Comparison of ENCODE assay signal across 16 cellular contexts in genomic region chr13:114016321-114017027, GRCh38. TPM values are rescaled to one million over a fixed set of nuclear protein-coding genes. Genes with fewer than 3 reads are reported as not detected.
DNase-seq lines count a peak whose midpoint lies in the region; ATAC-seq lines count a peak whose summit lies in the region.
"Had no signal": no experiment of that assay in that cellular context is flagged by ENCODE, and none has a peak within 500 bp of the region (broad histone marks: within the 10 kb centered on the region; RNA-seq: fewer than 3 reads in every experiment).

No MANE protein-coding gene starts in this region.

- no peaks in the 10 kb centered on the region for H3K4me1 ChIP-seq in CD4-positive, alpha-beta memory T cell (ENCODE audit: insufficient read depth, low read length)
- H3K4me1 ChIP-seq: uterus had no signal

- H3K27ac Mint-ChIP-seq in activated T-cell treated with anti-CD3 and anti-CD28 coated beads, Interleukin-2, amount 50 U/mL, for 24 hours: peak overlapping the region; percentile 90
- H3K27ac Mint-ChIP-seq in CD4-positive, alpha-beta memory T cell: peak overlapping the region in 4 of 7 donors; percentile 62 to 77 (median 75)
- H3K27ac Mint-ChIP-seq in activated naive CD8-positive, alpha-beta T cell treated with anti-CD3 and anti-CD28 coated beads for 36 hours: peak overlapping the region; percentile 76
- H3K27ac Mint-ChIP-seq in naive thymus-derived CD8-positive, alpha-beta T cell: peak overlapping the region in 7 of 10 donors; percentile 11 to 75 (median 66)
- H3K27ac Mint-ChIP-seq: memory B cell, progenitor cell of endocrine pancreas had no signal

- peaks cover 13% of the 10 kb centered on the region for H3K4me1 Mint-ChIP-seq in activated T-cell treated with anti-CD3 and anti-CD28 coated beads, Interleukin-2, amount 50 U/mL, for 24 hours (ENCODE audit: low read depth)
- H3K4me1 Mint-ChIP-seq in CD4-positive, alpha-beta memory T cell: no peaks in the 10 kb centered on the region
- H3K4me1 Mint-ChIP-seq in activated naive CD8-positive, alpha-beta T cell treated with anti-CD3 and anti-CD28 coated beads for 36 hours: peaks cover 4% of the 10 kb centered on the region
- peaks cover 0 to 2% (median under 1%) of the 10 kb centered on the region in 4 donors for H3K4me1 Mint-ChIP-seq in naive thymus-derived CD8-positive, alpha-beta T cell

- H3K36me3 ChIP-seq in CD4-positive, alpha-beta memory T cell (ENCODE audit: insufficient read depth, low read length): peaks cover 90% of the 10 kb centered on the region
- H3K36me3 ChIP-seq: uterus had no signal

- CTCF ChIA-PET in CD4-positive, alpha-beta memory T cell (lab: Charles Lee; ENCODE audit: partially characterized antibody): no interaction called here

- DNase-seq in activated T-cell treated with anti-CD3 and anti-CD28 coated beads, Interleukin-2, amount 50 U/mL, for 24 hours: no peak
- no peak for DNase-seq in activated T-cell treated with anti-CD3 and anti-CD28 coated beads for 4 hours
- no peak for DNase-seq in CD4-positive, alpha-beta memory T cell
- DNase-seq in activated naive CD8-positive, alpha-beta T cell treated with anti-CD3 and anti-CD28 coated beads for 36 hours: no peak
- no peak for DNase-seq in naive thymus-derived CD8-positive, alpha-beta T cell
- no peak for DNase-seq in SK-N-DZ (ENCODE audit: low spot score)
- DNase-seq in HuH-7.5 (ENCODE audit: low spot score): no peak
- DNase-seq: activated effector memory CD4-positive, alpha-beta T cell treated with Interleukin-2 at 50 U/mL for 16 hours; NCI-H1105 treated with DMSO at 0.1 percent for 48 hours; nephron progenitor cell; uterus had no signal

- POLR2A ChIA-PET in CD4-positive, alpha-beta memory T cell (lab: Charles Lee; ENCODE audit: partially characterized antibody): interaction anchor here (0.8 kb wide), 2 partner anchors 115 to 150 kb away, joined by 3 read pairs; no protein-coding TSS in a partner anchor
- POLR2A ChIA-PET in naive thymus-derived CD8-positive, alpha-beta T cell (lab: Charles Lee): interaction anchor here (0.5 to 1.3 kb wide), 5 partner anchors 42 to 94 kb away, joined by 3 to 4 read pairs (median 3); no protein-coding TSS in a partner anchor

- H3K27ac ChIP-seq in CD4-positive, alpha-beta memory T cell (ENCODE audit: low read depth, low read length): no peak overlapping the region
- H3K27ac ChIP-seq: BLaER1 treated with 17β-estradiol and CSF1 and Interleukin-3, amounts not matched to agents 10 nM and 100 nM; uterus had no signal

- no peaks in the 10 kb centered on the region for H3K27me3 ChIP-seq in CD4-positive, alpha-beta memory T cell (ENCODE audit: insufficient read depth, low read length)
- H3K27me3 ChIP-seq: BLaER1 treated with 17β-estradiol and CSF1 and Interleukin-3, amounts not matched to agents 10 nM and 100 nM; uterus had no signal

- no peak overlapping the region for H3K4me3 ChIP-seq in CD4-positive, alpha-beta memory T cell (ENCODE audit: low read length in 2 of 2)
- H3K4me3 ChIP-seq: BLaER1 treated with 17β-estradiol and CSF1 and Interleukin-3, amounts not matched to agents 10 nM and 100 nM; uterus had no signal

- ATAC-seq in naive thymus-derived CD8-positive, alpha-beta T cell: no peak
- ATAC-seq in GM21367 (IDR thresholded peaks at IDR 0.05; ENCODE audit: unreplicated experiment): no peak

- intact Hi-C loops in CD4-positive, alpha-beta memory T cell (cut with micrococcal nuclease): no loop called here

- H3K4me3 Mint-ChIP-seq in activated T-cell treated with anti-CD3 and anti-CD28 coated beads, Interleukin-2, amount 50 U/mL, for 24 hours: no peak overlapping the region
- H3K4me3 Mint-ChIP-seq in CD4-positive, alpha-beta memory T cell: peak overlapping the region in 1 of 8 donors; percentile 60
- no peak overlapping the region for H3K4me3 Mint-ChIP-seq in activated naive CD8-positive, alpha-beta T cell treated with anti-CD3 and anti-CD28 coated beads for 36 hours
- peak overlapping the region in 3 of 10 donors; percentile 28 to 57 (median 45) for H3K4me3 Mint-ChIP-seq in naive thymus-derived CD8-positive, alpha-beta T cell
- H3K4me3 Mint-ChIP-seq: memory B cell, nephron progenitor cell had no signal

- H3K9me3 Mint-ChIP-seq in activated T-cell treated with anti-CD3 and anti-CD28 coated beads, Interleukin-2, amount 50 U/mL, for 24 hours: no peaks in the 10 kb centered on the region
- peaks cover 0 to 11% (median 0%) of the 10 kb centered on the region in 8 donors for H3K9me3 Mint-ChIP-seq in CD4-positive, alpha-beta memory T cell
- H3K9me3 Mint-ChIP-seq in activated naive CD8-positive, alpha-beta T cell treated with anti-CD3 and anti-CD28 coated beads for 36 hours: no peaks in the 10 kb centered on the region
- no peaks in the 10 kb centered on the region for H3K9me3 Mint-ChIP-seq in naive thymus-derived CD8-positive, alpha-beta T cell
- H3K9me3 Mint-ChIP-seq: memory B cell, nephron progenitor cell had no signal

- no peaks in the 10 kb centered on the region for H3K9me3 ChIP-seq in CD4-positive, alpha-beta memory T cell (ENCODE audit: control insufficient read depth in 1 of 2, low read length in 2 of 2)
- H3K9me3 ChIP-seq: BLaER1 treated with 17β-estradiol and CSF1 and Interleukin-3, amounts not matched to agents 10 nM and 100 nM; uterus had no signal

- H3K36me3 Mint-ChIP-seq in activated T-cell treated with anti-CD3 and anti-CD28 coated beads, Interleukin-2, amount 50 U/mL, for 24 hours (ENCODE audit: low read depth): peaks cover 52% of the 10 kb centered on the region
- peaks cover 32 to 39% of the 10 kb centered on the region in 2 donors for H3K36me3 Mint-ChIP-seq in CD4-positive, alpha-beta memory T cell
- peaks cover 13% of the 10 kb centered on the region for H3K36me3 Mint-ChIP-seq in activated naive CD8-positive, alpha-beta T cell treated with anti-CD3 and anti-CD28 coated beads for 36 hours
- H3K36me3 Mint-ChIP-seq in naive thymus-derived CD8-positive, alpha-beta T cell: peaks cover 0 to 57% (median 8%) of the 10 kb centered on the region in 3 donors

- no peaks in the 10 kb centered on the region for H3K27me3 Mint-ChIP-seq in activated T-cell treated with anti-CD3 and anti-CD28 coated beads, Interleukin-2, amount 50 U/mL, for 24 hours
- no peaks in the 10 kb centered on the region for H3K27me3 Mint-ChIP-seq in CD4-positive, alpha-beta memory T cell
- H3K27me3 Mint-ChIP-seq in activated naive CD8-positive, alpha-beta T cell treated with anti-CD3 and anti-CD28 coated beads for 36 hours: no peaks in the 10 kb centered on the region
- H3K27me3 Mint-ChIP-seq in naive thymus-derived CD8-positive, alpha-beta T cell: no peaks in the 10 kb centered on the region
- H3K27me3 Mint-ChIP-seq: memory B cell, progenitor cell of endocrine pancreas had no signal

RNA-seq across cellular contexts. Expression of gene C13orf46, which starts 42.6 kb away (rescaled TPM):
- total RNA-seq in CD4-positive, alpha-beta memory T cell: 10 to 100 TPM; 13.9 to 14.2 TPM
- polyA plus RNA-seq in CD4-positive, alpha-beta memory T cell: 1 to 10 TPM in 1 of 2 donors, not detected in 1; 1.5 TPM
- total RNA-seq in activated naive CD8-positive, alpha-beta T cell treated with anti-CD3 and anti-CD28 coated beads for 36 hours: under 1 TPM; 0.96 to 0.99 TPM
- total RNA-seq in naive thymus-derived CD8-positive, alpha-beta T cell: 10 to 100 TPM; 15.6 to 16.2 TPM
- polyA plus RNA-seq in naive thymus-derived CD8-positive, alpha-beta T cell: 1 to 10 TPM in 1 of 3 donors, under 1 TPM in 2; 0.43 to 1.8 (median 0.67) TPM
- polyA plus RNA-seq in SK-N-DZ (2014; cell fraction: cytosol; rRNA removed): not detected in 2 replicates
- polyA plus RNA-seq in SK-N-DZ (2014; cell fraction: nucleus; rRNA removed): not detected in 2 replicates
- total RNA-seq: NCI-H460 had no signal

Comparison
In these comparisons a context has a peak if more than half of its experiments do, and no peak if none do; other contexts are left out.
1. RNA of gene C13orf46, which starts 42.6 kb away (total RNA-seq): 15.6 to 16.2 TPM in naive thymus-derived CD8-positive, alpha-beta T cell and 13.9 to 14.2 TPM in CD4-positive, alpha-beta memory T cell; 0.96 to 0.99 TPM in activated naive CD8-positive, alpha-beta T cell treated with anti-CD3 and anti-CD28 coated beads for 36 hours; every median in the first group is over 4 times any median in the second.
2. Peak in every context shown above with its lines, with median percentiles within 50 percentile points of each other: H3K27ac Mint-ChIP-seq.